ENCODE assay signal across 26 cellular contexts in genomic region chr15:88493811-88494210, GRCh38.
"Had no signal": no experiment of that assay in that cellular context is flagged by ENCODE, and none has a peak within 500 bp of the region (broad histone marks: within the 10 kb centered on the region; RNA-seq: fewer than 3 reads in every experiment).

No MANE protein-coding gene starts in this region.

- H3K4me1 ChIP-seq: colonic mucosa, pancreas, psoas muscle, tibial nerve had no signal

- H3K36me3 ChIP-seq: colonic mucosa, pancreas had no signal

- H3K4me3 Mint-ChIP-seq: activated CD4-positive, alpha-beta memory T cell treated with anti-CD3 and anti-CD28 coated beads for 36 hours; activated naive CD4-positive, alpha-beta T cell treated with anti-CD3 and anti-CD28 coated beads for 36 hours; activated naive CD8-positive, alpha-beta T cell treated with anti-CD3 and anti-CD28 coated beads, Interleukin-2, amount 10 ng/mL, durations not matched to agents 7 days and 5 days; effector memory CD8-positive, alpha-beta T cell; nephron; stimulated activated effector memory CD8-positive, alpha-beta T cell treated with anti-CD3 and anti-CD28 coated beads, Interleukin-12 subunit alpha, Interleukin-12 subunit beta, amount 100 ng/mL, for 72 hours; stimulated activated naive CD8-positive, alpha-beta T cell treated with anti-CD3 and anti-CD28 coated beads, Interleukin-15, amount 100 ng/mL, for 72 hours had no signal

- H3K27me3 ChIP-seq: colonic mucosa, dorsolateral prefrontal cortex, esophagus muscularis mucosa, heart left ventricle, pancreas, tibial nerve had no signal

- H3K9me3 Mint-ChIP-seq: activated CD4-positive, alpha-beta memory T cell treated with anti-CD3 and anti-CD28 coated beads for 36 hours; activated naive CD4-positive, alpha-beta T cell treated with anti-CD3 and anti-CD28 coated beads for 36 hours; activated naive CD8-positive, alpha-beta T cell treated with anti-CD3 and anti-CD28 coated beads, Interleukin-2, amount 10 ng/mL, durations not matched to agents 7 days and 5 days; effector memory CD8-positive, alpha-beta T cell; nephron; stimulated activated effector memory CD8-positive, alpha-beta T cell treated with anti-CD3 and anti-CD28 coated beads, Interleukin-12 subunit alpha, Interleukin-12 subunit beta, amount 100 ng/mL, for 72 hours; stimulated activated naive CD8-positive, alpha-beta T cell treated with anti-CD3 and anti-CD28 coated beads, Interleukin-15, amount 100 ng/mL, for 72 hours had no signal

- H3K9me3 ChIP-seq: colonic mucosa, esophagus muscularis mucosa, heart left ventricle, pancreas, psoas muscle, tibial nerve had no signal

- H3K27ac ChIP-seq: colonic mucosa, esophagus muscularis mucosa, heart left ventricle, pancreas, psoas muscle, skin epidermis, tibial nerve had no signal

- FAIRE-seq: bronchial epithelial cell, endothelial cell of umbilical vein, frontal cortex, islet of Langerhans, pancreas had no signal

- H3K4me1 Mint-ChIP-seq: activated naive CD8-positive, alpha-beta T cell treated with anti-CD3 and anti-CD28 coated beads, Interleukin-2, amount 10 ng/mL, durations not matched to agents 7 days and 5 days; stimulated activated effector memory CD8-positive, alpha-beta T cell treated with anti-CD3 and anti-CD28 coated beads, Interleukin-12 subunit alpha, Interleukin-12 subunit beta, amount 100 ng/mL, for 72 hours; stimulated activated naive CD8-positive, alpha-beta T cell treated with anti-CD3 and anti-CD28 coated beads, Interleukin-15, amount 100 ng/mL, for 72 hours had no signal

- ATAC-seq: effector memory CD8-positive, alpha-beta T cell; heart left ventricle; left cardiac atrium; pancreas; right cardiac atrium; stimulated activated effector memory CD8-positive, alpha-beta T cell treated with anti-CD3 and anti-CD28 coated beads, Interleukin-12 subunit alpha, Interleukin-12 subunit beta, amount 100 ng/mL, for 72 hours; stimulated activated naive CD8-positive, alpha-beta T cell treated with anti-CD3 and anti-CD28 coated beads, Interleukin-15, amount 100 ng/mL, for 72 hours had no signal

- H3K4me3 ChIP-seq: colonic mucosa, dorsolateral prefrontal cortex, esophagus muscularis mucosa, heart left ventricle, pancreas, psoas muscle, skin epidermis, tibial nerve had no signal

- DNase-seq: activated CD4-positive, alpha-beta memory T cell treated with anti-CD3 and anti-CD28 coated beads for 36 hours; activated CD4-positive, alpha-beta T cell treated with anti-CD3 and anti-CD28 coated beads for 48 hours; activated naive CD4-positive, alpha-beta T cell treated with anti-CD3 and anti-CD28 coated beads for 36 hours; activated naive CD8-positive, alpha-beta T cell treated with anti-CD3 and anti-CD28 coated beads, Interleukin-2, amount 10 ng/mL, durations not matched to agents 7 days and 5 days; activated T-cell treated with anti-CD3 and anti-CD28 coated beads, Interleukin-2, amount 50 U/mL, for 48 hours; amniotic stem cell; colonic mucosa; dorsolateral prefrontal cortex; effector memory CD8-positive, alpha-beta T cell; left cardiac atrium; midbrain; pancreas; psoas muscle; right cardiac atrium; stimulated activated CD4-positive, alpha-beta T cell treated with anti-CD3 and anti-CD28 coated beads, Interleukin-1b, Interleukin-23, amount 100 ng/mL, for 48 hours; stimulated activated naive CD8-positive, alpha-beta T cell treated with anti-CD3 and anti-CD28 coated beads, Interleukin-15, amount 100 ng/mL, for 72 hours had no signal

- H3K27ac Mint-ChIP-seq: activated CD4-positive, alpha-beta memory T cell treated with anti-CD3 and anti-CD28 coated beads for 36 hours; activated naive CD4-positive, alpha-beta T cell treated with anti-CD3 and anti-CD28 coated beads for 36 hours; activated naive CD8-positive, alpha-beta T cell treated with anti-CD3 and anti-CD28 coated beads, Interleukin-2, amount 10 ng/mL, durations not matched to agents 7 days and 5 days; nephron; stimulated activated effector memory CD8-positive, alpha-beta T cell treated with anti-CD3 and anti-CD28 coated beads, Interleukin-12 subunit alpha, Interleukin-12 subunit beta, amount 100 ng/mL, for 72 hours had no signal

- H3K27me3 Mint-ChIP-seq: activated CD4-positive, alpha-beta memory T cell treated with anti-CD3 and anti-CD28 coated beads for 36 hours; activated naive CD8-positive, alpha-beta T cell treated with anti-CD3 and anti-CD28 coated beads, Interleukin-2, amount 10 ng/mL, durations not matched to agents 7 days and 5 days; effector memory CD8-positive, alpha-beta T cell; stimulated activated naive CD8-positive, alpha-beta T cell treated with anti-CD3 and anti-CD28 coated beads, Interleukin-15, amount 100 ng/mL, for 72 hours had no signal

- H3K36me3 Mint-ChIP-seq: activated naive CD8-positive, alpha-beta T cell treated with anti-CD3 and anti-CD28 coated beads, Interleukin-2, amount 10 ng/mL, durations not matched to agents 7 days and 5 days; stimulated activated effector memory CD8-positive, alpha-beta T cell treated with anti-CD3 and anti-CD28 coated beads, Interleukin-12 subunit alpha, Interleukin-12 subunit beta, amount 100 ng/mL, for 72 hours had no signal
